In genomic region chr19:2474232-2475017, GRCh38 we compare ENCODE assay signal across 8 cellular contexts. TPM values are rescaled to one million over a fixed set of nuclear protein-coding genes. Genes with fewer than 3 reads are reported as not detected.
DNase-seq lines count a peak whose midpoint lies in the region; ATAC-seq, FAIRE-seq and TF ChIP-seq lines count a peak whose summit lies in the region.

No MANE protein-coding gene starts in this region.

- CTCF ChIA-PET in SK-N-SH (lab: Yijun Ruan, JAX), result interaction anchor here (0.7 to 21.1 kb wide), 16 partner anchors 9 to 253 kb away, joined by 3 to 309 read pairs (median 5); no protein-coding TSS in a partner anchor

- no peaks in the 10 kb centered on the region for H3K27me3 Mint-ChIP-seq in activated naive CD8-positive, alpha-beta T cell

- peaks cover 10 to 27% of the 10 kb centered on the region in 2 experiments; a peak in 2 of 4 replicates for H3K4me1 ChIP-seq in SK-N-SH (ENCODE audit: control insufficient read depth in 1 of 2, insufficient read depth in 2 of 2, low read depth in 1 of 2, low read length in 1 of 2)
- H3K4me1 ChIP-seq in pancreas, result peaks cover 0 to 3% (median 0%) of the 10 kb centered on the region in 3 donors
- H3K4me1 ChIP-seq in thymus (ENCODE audit: control insufficient read depth, insufficient read depth, low read length), result peaks cover 21% of the 10 kb centered on the region

- H3K9me3 Mint-ChIP-seq in activated naive CD8-positive, alpha-beta T cell (ENCODE audit: low read depth), result no peaks in the 10 kb centered on the region

- POLR2A ChIA-PET in SK-N-SH (lab: Yijun Ruan, JAX), result interaction anchor here (2.2 kb wide), 1 partner anchor 141 kb away, joined by 15 read pairs; no protein-coding TSS in a partner anchor

- H3F3A ChIP-seq in SK-N-SH (replicated peaks; ENCODE audit: insufficient read depth), result peaks cover 31% of the 10 kb centered on the region

- H3K9me3 ChIP-seq in SK-N-SH, result no peaks in the 10 kb centered on the region
- H3K9me3 ChIP-seq in pancreas, result no peaks in the 10 kb centered on the region
- H3K9me3 ChIP-seq in thymus (ENCODE audit: control insufficient read depth), result no peaks in the 10 kb centered on the region

- H4K20me1 ChIP-seq in SK-N-SH (ENCODE audit: insufficient read depth), result peaks cover 30% of the 10 kb centered on the region

- peak in 1 of 2 experiments; percentile 24; a peak in 1 of 4 replicates for TF ChIP-seq EP300 in SK-N-SH (IDR thresholded peaks at IDR 0.05; ENCODE audit: borderline replicate concordance in 1 of 2, low read depth in 1 of 2, low read length in 1 of 2)

- peak; percentile 69 for ATAC-seq in Right ventricle myocardium inferior
- ATAC-seq in pancreas, result peak; percentile 60 to 69 (median 61)

- TF ChIP-seq CTCF in C4-2B (conservative IDR thresholded peaks at IDR 0.05), result peak; percentile 98
- TF ChIP-seq CTCF in GM20000 (IDR thresholded peaks at IDR 0.05; ENCODE audit: extremely low read depth, missing control alignments), result peak; percentile 84
- TF ChIP-seq CTCF in LNCaP clone FGC (IDR thresholded peaks at IDR 0.05; ENCODE audit: control insufficient read depth, extremely low read depth, insufficient read depth), result peak; percentile 98
- TF ChIP-seq CTCF in SK-N-SH (IDR thresholded peaks at IDR 0.05), result peak; percentile 87
- TF ChIP-seq CTCF in pancreas (IDR thresholded peaks at IDR 0.05), result peak; percentile 96 to 98 (median 97)

- H3K27ac Mint-ChIP-seq in activated naive CD8-positive, alpha-beta T cell, result peak overlapping the region; percentile 86

- peak overlapping the region; percentile 86 for H3K27ac ChIP-seq in C4-2B
- H3K27ac ChIP-seq in SK-N-SH (ENCODE audit: low read depth in 2 of 2, low read length in 1 of 2), result peak overlapping the region in 1 of 2 experiments; percentile 70; a peak in 2 of 4 replicates
- H3K27ac ChIP-seq in pancreas, result peak overlapping the region; percentile 74 to 89 (median 82)
- H3K27ac ChIP-seq in thymus (ENCODE audit: low read depth), result peak overlapping the region; percentile 76

- peaks cover 45% of the 10 kb centered on the region for H3K79me2 ChIP-seq in SK-N-SH (ENCODE audit: insufficient read depth)

- H3K4me3 Mint-ChIP-seq in activated naive CD8-positive, alpha-beta T cell, result peak overlapping the region; percentile 85

- H3K4me1 Mint-ChIP-seq in activated naive CD8-positive, alpha-beta T cell (ENCODE audit: low read depth), result peaks cover 24% of the 10 kb centered on the region

- H3K4me3 ChIP-seq in LNCaP clone FGC (ENCODE audit: low read depth, low read length), result peak overlapping the region; percentile 26; the same call in 1 of the 2 replicates
- peak overlapping the region; percentile 49 to 100 for H3K4me3 ChIP-seq in SK-N-SH (ENCODE audit: low read depth in 2 of 2, low read length in 1 of 2)
- peak overlapping the region in 3 of 4 donors; percentile 26 to 96 (median 91) for H3K4me3 ChIP-seq in pancreas
- H3K4me3 ChIP-seq in thymus (ENCODE audit: low read length), result peak overlapping the region; percentile 63

- peak overlapping the region; percentile 65; the same call in 1 of the 2 replicates for H3K9ac ChIP-seq in SK-N-SH

- TF ChIP-seq RAD21 in SK-N-SH (IDR thresholded peaks at IDR 0.05; ENCODE audit: low read length), result peak; percentile 85

- H3K27me3 ChIP-seq in SK-N-SH (ENCODE audit: insufficient read depth), result no peaks in the 10 kb centered on the region
- H3K27me3 ChIP-seq in pancreas, result no peaks in the 10 kb centered on the region
- no peaks in the 10 kb centered on the region for H3K27me3 ChIP-seq in thymus (ENCODE audit: control insufficient read depth, insufficient read depth)

- peak overlapping the region; percentile 88 for H3K4me2 ChIP-seq in SK-N-SH

- H3K36me3 Mint-ChIP-seq in activated naive CD8-positive, alpha-beta T cell, result peaks cover 6% of the 10 kb centered on the region

- peak; percentile 90 for DNase-seq in GM20000 (ENCODE audit: low spot score)
- DNase-seq in LNCaP clone FGC (ENCODE audit: low read depth), result no peak
- DNase-seq in SK-N-SH, result peak; percentile 95
- peak; percentile 94 for DNase-seq in Right ventricle myocardium inferior (ENCODE audit: missing footprints)
- peak; percentile 80 to 94 (median 89) for DNase-seq in pancreas

- FAIRE-seq in pancreas (lab: Jason Lieb, UNC), result no peak

- H3K36me3 ChIP-seq in SK-N-SH (replicated peaks in 1 of 2; ENCODE audit: control insufficient read depth in 1 of 2, insufficient read depth in 2 of 2, low read length in 1 of 2) (peaks cover 0 to 5% of the 10 kb centered on the region in 2 experiments), pancreas (no peaks in the 10 kb centered on the region), thymus (ENCODE audit: control insufficient read depth, insufficient read depth) (peaks cover 4% of the 10 kb centered on the region)

- H2AFZ ChIP-seq in SK-N-SH (ENCODE audit: low read depth), result peak overlapping the region; percentile 91

- intact Hi-C loops in Right ventricle myocardium inferior (cut with DNase I) (loop anchor here (1.0 kb wide), 3 partner anchors 105 to 162 kb away; no protein-coding TSS in a partner anchor), pancreas (cut with DNase I) (loop anchor here in 1 of 3 donors (5.0 to 10.0 kb wide), 3 partner anchors 68 to 138 kb away; no protein-coding TSS in a partner anchor)

- no peaks in the 10 kb centered on the region for H3K9me2 ChIP-seq in SK-N-SH

- WGBS in SK-N-SH (ENCODE audit: low lambda C conversion rate), result 10% methylated on average over 46 of the region's 60 CpGs
- 5 to 8% methylated on average over 42 to 60 of the region's 60 CpGs for WGBS in pancreas, 2 donors
- WGBS in thymus, result 11% methylated on average over 60 of the region's 60 CpGs

TF ChIP-seq in SK-N-SH, 30 proteins besides CTCF, POLR2A, EP300 and RAD21 (continues in another document):
- TF ChIP-seq MAX (IDR thresholded peaks at IDR 0.05; ENCODE audit: low read depth), result no peak; the same call in 1 of the 2 replicates
- peak; percentile 36; the same call in 1 of the 2 replicates for TF ChIP-seq NRF1 (IDR thresholded peaks at IDR 0.05; ENCODE audit: low read depth, low read length)
- no peak for TF ChIP-seq USF1 (IDR thresholded peaks at IDR 0.05; ENCODE audit: borderline replicate concordance, low read depth)
- no peak for TF ChIP-seq GABPA (IDR thresholded peaks at IDR 0.05; ENCODE audit: low read depth)
- TF ChIP-seq TCF12 (IDR thresholded peaks at IDR 0.05), result peak; percentile 18; the same call in 1 of the 2 replicates
- TF ChIP-seq RFX5 (IDR thresholded peaks at IDR 0.05; ENCODE audit: low read length), result no peak
- peak; percentile 98 for TF ChIP-seq SMC3 (IDR thresholded peaks at IDR 0.05; ENCODE audit: low read depth, low read length)
- TF ChIP-seq ZBTB33 (IDR thresholded peaks at IDR 0.05; ENCODE audit: borderline replicate concordance, low read depth), result peak; percentile 25; the same call in 1 of the 2 replicates
- no peak for TF ChIP-seq PBX3 (IDR thresholded peaks at IDR 0.05)

RNA-seq across cellular contexts. Expression of gene GADD45B, which starts 1.5 kb away (rescaled TPM):
- polyA plus RNA-seq in SK-N-SH (2012; rRNA removed) (54.0 and 67.6 TPM in 2 replicates), pancreas (100 to 1,000 TPM; 182 to 237 TPM), thymus (161 TPM)
- polyA plus RNA-seq in SK-N-SH (2012; cell fraction: cytosol; rRNA removed), result 29.6 and 31.6 TPM in 2 replicates
- polyA plus RNA-seq in SK-N-SH (2012; cell fraction: nucleus; rRNA removed), result 134 and 135 TPM in 2 replicates
- total RNA-seq in Right ventricle myocardium inferior (39.8 TPM), pancreas (10 to 100 TPM; 20.4 to 58.8 (median 42.3) TPM)

RNA-seq across cellular contexts. Expression of gene LMNB2, which starts 17.7 kb away (rescaled TPM):
- polyA plus RNA-seq in SK-N-SH (2012; rRNA removed), result 106 and 116 TPM in 2 replicates
- polyA plus RNA-seq in SK-N-SH (2012; cell fraction: cytosol; rRNA removed), result 56.9 and 85.5 TPM in 2 replicates
- polyA plus RNA-seq in SK-N-SH (2012; cell fraction: nucleus; rRNA removed), result 122 and 126 TPM in 2 replicates
- total RNA-seq in Right ventricle myocardium inferior, result 19.2 TPM
- total RNA-seq in pancreas, result 10 to 100 TPM in 3 of 6 donors, 1 to 10 TPM in 3; 3.9 to 14.8 (median 9.7) TPM
- polyA plus RNA-seq in pancreas, result 10 to 100 TPM in 1 of 2 donors, 1 to 10 TPM in 1; 5.2 to 11.9 TPM
- 13.8 TPM for polyA plus RNA-seq in thymus

RNA-seq across cellular contexts. Expression of gene TIMM13, which starts 47.0 kb away (rescaled TPM):
- polyA plus RNA-seq in SK-N-SH (2012; rRNA removed) (76.0 and 76.9 TPM in 2 replicates), pancreas (10 to 100 TPM; 43.3 to 51.7 TPM), thymus (56.1 TPM)
- 37.4 and 60.8 TPM in 2 replicates for polyA plus RNA-seq in SK-N-SH (2012; cell fraction: cytosol; rRNA removed)
- polyA plus RNA-seq in SK-N-SH (2012; cell fraction: nucleus; rRNA removed), result 58.5 and 81.6 TPM in 2 replicates
- total RNA-seq in Right ventricle myocardium inferior (86.9 TPM), pancreas (10 to 100 TPM; 37.7 to 71.8 (median 48.2) TPM)

Comparison
In these comparisons a context has a peak if more than half of its experiments do, and no peak if none do; other contexts are left out.
1. H3K4me3 ChIP-seq: peak in every context shown above with its lines; median percentile 91 in pancreas; 74 in SK-N-SH; 63 in thymus; 26 in LNCaP clone FGC.